In genomic region chr12:12872934-12873275, GRCh38 we compare ENCODE assay signal across 1 cellular context.
TF ChIP-seq lines count a peak whose summit lies in the region.

No MANE protein-coding gene starts in this region.

TF ChIP-seq in endothelial cell of umbilical vein, 7 proteins besides CTCF, POLR2A, EP300 and RAD21:
- TF ChIP-seq FOS (IDR thresholded peaks at IDR 0.05; ENCODE audit: borderline replicate concordance, insufficient read depth, low read length) (peak; percentile 83), EZH2 (IDR thresholded peaks at IDR 0.05; ENCODE audit: borderline replicate concordance, low read depth, low read length, severe bottlenecking) (no peak), JUN (IDR thresholded peaks at IDR 0.05; ENCODE audit: borderline replicate concordance, insufficient read depth, insufficient read length, low read depth) (no peak), POLR2AphosphoS5 (IDR thresholded peaks at IDR 0.05; ENCODE audit: insufficient read depth, low read depth, low read length) (no peak), MYC (IDR thresholded peaks at IDR 0.05; ENCODE audit: low read depth, low read length) (no peak), GATA2 (IDR thresholded peaks at IDR 0.05; ENCODE audit: insufficient read depth, insufficient read length, low read depth, low read length) (peak; percentile 16), MAX (IDR thresholded peaks at IDR 0.05; ENCODE audit: insufficient read depth, insufficient read length) (no peak)
